Comparison of ENCODE assay signal across 26 cellular contexts in genomic region chr6:49284134-49284533, GRCh38.
"Had no signal": no experiment of that assay in that cellular context is flagged by ENCODE, and none has a peak within 500 bp of the region (broad histone marks: within the 10 kb centered on the region; RNA-seq: fewer than 3 reads in every experiment).

No MANE protein-coding gene starts in this region.

- H3K36me3 ChIP-seq: adrenal gland, colonic mucosa, MG63 had no signal

- DNase-seq: activated CD4-positive, alpha-beta T cell treated with anti-CD3 and anti-CD28 coated beads for 4 hours; activated CD8-positive, alpha-beta memory T cell treated with anti-CD3 and anti-CD28 coated beads, Interleukin-2, amount 50 U/mL, for 4 hours; activated CD8-positive, alpha-beta T cell treated with anti-CD3 and anti-CD28 coated beads for 36 hours; activated naive CD4-positive, alpha-beta T cell treated with anti-CD3 and anti-CD28 coated beads, Interleukin-2, amount 50 U/mL, for 16 hours; activated naive CD8-positive, alpha-beta T cell treated with anti-CD3 and anti-CD28 coated beads, Interleukin-2, amount 10 ng/mL, durations not matched to agents 7 days and 5 days; activated T-cell treated with anti-CD3 and anti-CD28 coated beads, Interleukin-2, amount 50 U/mL, for 72 hours; adrenal gland; anterior cingulate cortex; cerebellar nuclear complex; colonic mucosa; dermis blood vessel endothelial cell; MG63; MV-4-11; NCI-H1092 treated with DMSO at 0.1 percent for 48 hours; NCI-H1694 treated with DMSO at 0.1 percent for 48 hours; NCI-H2029 treated with DMSO at 0.1 percent for 48 hours; NCI-H2171 treated with DMSO at 0.1 percent for 48 hours; NCI-H226; NCI-H526; OCI-M1; RPMI8226; SW 1271 had no signal

- ATAC-seq: activated CD4-positive, CD25-positive, alpha-beta regulatory T cell treated with anti-CD3 and anti-CD28 coated beads, Interleukin-2, amount 50 U/mL, for 24 hours; activated CD8-positive, alpha-beta T cell treated with anti-CD3 and anti-CD28 coated beads for 36 hours; activated T-cell treated with anti-CD3 and anti-CD28 coated beads, Interleukin-2, amount 50 U/mL, for 72 hours; Panc1; Right ventricle myocardium inferior; SK-N-SH treated with all-trans-retinoic acid at 6 μM for 48 hours had no signal

- H3K27me3 ChIP-seq: adrenal gland, colonic mucosa, MG63 had no signal

- H3K27ac ChIP-seq: adrenal gland, colonic mucosa had no signal

- H3K4me1 ChIP-seq: adrenal gland, colonic mucosa had no signal

- H3K4me3 ChIP-seq: adrenal gland, colonic mucosa, MG63 had no signal

- H3K9me3 ChIP-seq: adrenal gland, colonic mucosa, MG63 had no signal
